In the genomic region with DNA sequence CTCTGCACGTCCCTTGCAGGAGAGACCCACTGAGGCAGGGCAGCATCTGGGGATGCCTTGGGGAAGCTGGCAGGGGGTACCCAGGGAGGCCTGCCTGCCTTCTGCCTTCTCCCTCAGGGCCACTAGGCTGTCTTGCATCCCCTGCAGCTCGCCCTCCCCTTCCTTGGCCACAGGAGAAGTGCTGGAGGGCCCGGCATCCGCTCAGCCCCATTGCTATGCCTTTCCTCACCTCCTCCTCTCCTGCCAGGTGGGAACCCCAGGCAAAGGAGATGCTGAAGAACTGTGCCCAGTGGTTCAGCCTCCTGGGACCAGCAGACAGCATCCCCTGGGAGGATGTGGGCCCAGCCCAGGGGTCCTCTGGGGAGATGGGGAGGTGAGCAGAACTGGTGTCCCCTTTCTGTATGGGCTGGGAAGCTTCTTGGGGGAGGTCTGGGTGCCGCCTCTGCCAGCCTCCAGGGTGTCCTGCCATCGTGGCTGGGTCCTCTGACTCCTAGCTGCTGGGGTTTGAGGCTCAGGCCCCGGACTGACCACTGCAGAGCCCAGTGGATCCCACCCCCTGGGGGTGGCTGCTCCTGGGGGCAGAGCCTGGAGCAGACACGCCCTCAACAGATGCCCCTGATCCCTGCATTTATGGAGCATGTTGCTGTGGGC, we compare ENCODE assay signal across 24 cellular contexts. TPM values are rescaled to one million over a fixed set of nuclear protein-coding genes. Genes with fewer than 3 reads are reported as not detected.
"Had no signal": no experiment of that assay in that cellular context is flagged by ENCODE, and none has a peak within 500 bp of the region (broad histone marks: within the 10 kb centered on the region; RNA-seq: fewer than 3 reads in every experiment).

No MANE protein-coding gene starts in this region.

- DNase-seq: colonic mucosa; effector CD8-positive, alpha-beta T cell; left cardiac atrium; left ventricle myocardium inferior; lower lobe of right lung; naive B cell; nephron progenitor cell; small intestine; stimulated activated CD4-positive, alpha-beta T cell treated with anti-CD3 and anti-CD28 coated beads, Interleukin-2, amount 100 ng/mL, for 48 hours; stimulated activated CD8-positive, alpha-beta memory T cell treated with anti-CD3 and anti-CD28 coated beads, Interleukin-4, amount 100 ng/mL, for 48 hours; stimulated activated naive CD8-positive, alpha-beta T cell treated with anti-CD3 and anti-CD28 coated beads, Interleukin-15, Interleukin-2, amounts not matched to agents 100 U/mL and 50 U/mL, for 24 hours; thyroid gland had no signal

- ATAC-seq: esophagus mucosa; heart left ventricle; left cardiac atrium; lower lobe of right lung; stimulated activated effector memory CD8-positive, alpha-beta T cell treated with anti-CD3 and anti-CD28 coated beads, Interleukin-12 subunit alpha, Interleukin-12 subunit beta, amount 100 ng/mL, for 72 hours; stimulated activated naive CD8-positive, alpha-beta T cell treated with anti-CD3 and anti-CD28 coated beads, Interleukin-15, Interleukin-2, amounts not matched to agents 100 U/mL and 50 U/mL, for 24 hours had no signal

- H3K9me3 ChIP-seq: colonic mucosa, heart left ventricle, left ventricle myocardium inferior, lower lobe of right lung, neutrophil, suprapubic skin, thyroid gland had no signal

- H3K27ac ChIP-seq: colonic mucosa, heart left ventricle, left ventricle myocardium inferior, lower lobe of right lung, neutrophil, suprapubic skin, thyroid gland had no signal

- H3K27me3 ChIP-seq: thyroid gland had no signal

- H3K36me3 ChIP-seq: colonic mucosa, heart left ventricle, left ventricle myocardium inferior, lower lobe of right lung, neutrophil, suprapubic skin, thyroid gland had no signal

- H3K4me1 ChIP-seq: colonic mucosa had no signal

- H3K4me3 ChIP-seq: colonic mucosa, heart left ventricle, left ventricle myocardium inferior, lower lobe of right lung, suprapubic skin, thyroid gland had no signal

RNA-seq across cellular contexts. Expression of a gene that starts 20.6 kb away (rescaled TPM):
- total RNA-seq: cerebellum, colonic mucosa, dermis microvascular lymphatic vessel endothelial cell, esophagus mucosa, fibroblast of lung, frontal cortex, glomerular endothelial cell, heart left ventricle, left cardiac atrium, left ventricle myocardium inferior, lower lobe of right lung, osteocyte, pulmonary artery endothelial cell, suprapubic skin, thyroid gland had no signal

RNA-seq across cellular contexts. Expression of a gene that starts 34.2 kb away (rescaled TPM):
- total RNA-seq: colonic mucosa, dermis microvascular lymphatic vessel endothelial cell, esophagus mucosa, frontal cortex, glomerular endothelial cell, lower lobe of right lung, osteocyte, pulmonary artery endothelial cell had no signal
